In genomic region chr17:48611213-48611612, GRCh38 we compare ENCODE assay signal across 9 cellular contexts. TPM values are rescaled to one million over a fixed set of nuclear protein-coding genes. Genes with fewer than 3 reads are reported as not detected.
DNase-seq lines count a peak whose midpoint lies in the region; ATAC-seq and TF ChIP-seq lines count a peak whose summit lies in the region.
"Had no signal": no experiment of that assay in that cellular context is flagged by ENCODE, and none has a peak within 500 bp of the region (broad histone marks: within the 10 kb centered on the region; RNA-seq: fewer than 3 reads in every experiment).

No MANE protein-coding gene starts in this region.

- H3K4me3 Mint-ChIP-seq in glutamatergic neuron (ENCODE audit: unreplicated experiment) = peak overlapping the region; percentile 87

- ATAC-seq in HG02884 (IDR thresholded peaks at IDR 0.05; ENCODE audit: unreplicated experiment) = no peak
- ATAC-seq in HG02970 (IDR thresholded peaks at IDR 0.05; ENCODE audit: low FRiP score, unreplicated experiment) = no peak

- H3K36me3 Mint-ChIP-seq in glutamatergic neuron (ENCODE audit: unreplicated experiment) = no peaks in the 10 kb centered on the region

- H3K9me3 Mint-ChIP-seq in glutamatergic neuron (ENCODE audit: unreplicated experiment) = peaks cover 18% of the 10 kb centered on the region

- peak overlapping the region; percentile 52 for H3K4me3 ChIP-seq in SJSA1
- H3K4me3 ChIP-seq in stomach = peak overlapping the region; percentile 48 to 62 (median 58)

- H3K27me3 ChIP-seq in SJSA1 (replicated peaks) = peaks cover 24% of the 10 kb centered on the region
- H3K27me3 ChIP-seq in stomach = peaks cover 3 to 100% (median 100%) of the 10 kb centered on the region in 3 donors

- peaks cover 62% of the 10 kb centered on the region for H3K27me3 Mint-ChIP-seq in glutamatergic neuron (ENCODE audit: unreplicated experiment)

- H3K27ac Mint-ChIP-seq in glutamatergic neuron (ENCODE audit: unreplicated experiment) = no peak overlapping the region

- WGBS in stomach, 5 donors = 3 to 9% (median 4%) methylated on average over 15 to 22 of the region's 22 CpGs

- TF ChIP-seq POLR2A in stomach (IDR thresholded peaks at IDR 0.05) = no peak

- H3K36me3 ChIP-seq in SJSA1 (peaks cover 7% of the 10 kb centered on the region), stomach (no peaks in the 10 kb centered on the region)

- no peak for TF ChIP-seq CTCF in glutamatergic neuron (IDR thresholded peaks at IDR 0.05; ENCODE audit: partially characterized antibody, unreplicated experiment)
- TF ChIP-seq CTCF in stomach (IDR thresholded peaks at IDR 0.05) = no peak

- peak; percentile 43 for DNase-seq in NCI-H510A (lab: John Stamatoyannopoulos, UW)
- no peak for DNase-seq in NCI-H510A treated with DMSO at 0.1 percent for 48 hours (lab: John Stamatoyannopoulos, UW)
- DNase-seq in SJSA1 (ENCODE audit: low read depth in 1 of 2, low spot score in 2 of 2) = no peak
- no peak for DNase-seq in glutamatergic neuron
- DNase-seq in stomach = no peak
- DNase-seq in NCI-H1048 (lab: John Stamatoyannopoulos, UW) = no peak
- DNase-seq: DND-41 had no signal

- TF ChIP-seq EP300 in stomach (IDR thresholded peaks at IDR 0.05) = no peak

- intact Hi-C loops in stomach (cut with DNase I; ENCODE audit: low total_unique reads) = no loop called here

- H3K27ac ChIP-seq in SJSA1 = peak overlapping the region; percentile 65
- H3K27ac ChIP-seq in stomach = peak overlapping the region in 4 of 5 donors; percentile 73 to 93 (median 80)

- H3K9me3 ChIP-seq in SJSA1 (replicated peaks) (no peaks in the 10 kb centered on the region), stomach (peaks cover 0 to under 1% (median 0%) of the 10 kb centered on the region in 4 donors)

- H3K4me1 ChIP-seq in SJSA1 (replicated peaks) = peaks cover 22% of the 10 kb centered on the region
- peaks cover 30 to 56% (median 51%) of the 10 kb centered on the region in 4 donors for H3K4me1 ChIP-seq in stomach

- peaks cover 3% of the 10 kb centered on the region for H3K4me1 Mint-ChIP-seq in glutamatergic neuron (ENCODE audit: low read depth, unreplicated experiment)

RNA-seq across cellular contexts. Expression of gene HOXB7, which starts 0.4 kb away (rescaled TPM):
- total RNA-seq in SJSA1 (2014; rRNA removed; shearing (Covaris generic)) = 23.0 and 28.4 TPM in 2 replicates
- 0.64 TPM for total RNA-seq in glutamatergic neuron (ENCODE audit: unreplicated experiment)
- 10 to 100 TPM in 1 of 5 donors, 1 to 10 TPM in 4; 1.8 to 16.5 (median 2.3) TPM for total RNA-seq in stomach
- 1 to 10 TPM; 1.0 to 8.2 (median 2.8) TPM for polyA plus RNA-seq in stomach

RNA-seq across cellular contexts. Expression of gene HOXB8, which starts 3.9 kb away (rescaled TPM):
- total RNA-seq in SJSA1 (2014; rRNA removed; shearing (Covaris generic)) = not detected in 2 replicates
- total RNA-seq in glutamatergic neuron (ENCODE audit: unreplicated experiment) (not detected), stomach (10 to 100 TPM in 1 of 5 donors, 1 to 10 TPM in 4; 1.2 to 13.0 (median 1.5) TPM)
- under 1 TPM in 2 of 3 donors, not detected in 1; 0.46 to 0.56 TPM for polyA plus RNA-seq in stomach

RNA-seq across cellular contexts. Expression of gene HOXB6, which starts 6.4 kb away (rescaled TPM):
- 4.8 and 7.1 TPM in 2 replicates for total RNA-seq in SJSA1 (2014; rRNA removed; shearing (Covaris generic))
- not detected for total RNA-seq in glutamatergic neuron (ENCODE audit: unreplicated experiment)
- 100 to 1,000 TPM in 1 of 5 donors, 10 to 100 TPM in 3, 1 to 10 TPM in 1; 4.2 to 150 (median 11.9) TPM for total RNA-seq in stomach
- 10 to 100 TPM in 1 of 3 donors, 1 to 10 TPM in 2; 5.7 to 10.2 (median 7.8) TPM for polyA plus RNA-seq in stomach

RNA-seq across cellular contexts. Expression of gene HOXB9, which starts 14.9 kb away (rescaled TPM):
- 0.11 TPM in 1 of 2 replicates, not detected in the other for total RNA-seq in SJSA1 (2014; rRNA removed; shearing (Covaris generic))
- total RNA-seq in glutamatergic neuron (ENCODE audit: unreplicated experiment) (not detected), stomach (10 to 100 TPM in 1 of 5 donors, not detected in 4; 11.3 TPM)
- polyA plus RNA-seq in stomach = not detected

RNA-seq across cellular contexts. Expression of gene HOXB5, which starts 17.6 kb away (rescaled TPM):
- 0.05 and 1.2 TPM in 2 replicates for total RNA-seq in SJSA1 (2014; rRNA removed; shearing (Covaris generic))
- total RNA-seq in glutamatergic neuron (ENCODE audit: unreplicated experiment) = not detected
- total RNA-seq in stomach = 10 to 100 TPM in 2 of 5 donors, under 1 TPM in 2, not detected in 1; 0.43 to 50.4 (median 6.2) TPM
- polyA plus RNA-seq in stomach = 1 to 10 TPM; 2.2 to 2.7 (median 2.4) TPM
